21 cellular contexts compared by ENCODE assay signal in genomic region chr4:81255524-81255923, GRCh38. TPM values are rescaled to one million over a fixed set of nuclear protein-coding genes. Genes with fewer than 3 reads are reported as not detected.
DNase-seq lines count a peak whose midpoint lies in the region; ATAC-seq and TF ChIP-seq lines count a peak whose summit lies in the region.
"Had no signal": no experiment of that assay in that cellular context is flagged by ENCODE, and none has a peak within 500 bp of the region (broad histone marks: within the 10 kb centered on the region; RNA-seq: fewer than 3 reads in every experiment).

No MANE protein-coding gene starts in this region.

- no peak for ATAC-seq in HG03378 (IDR thresholded peaks at IDR 0.05; ENCODE audit: unreplicated experiment)
- ATAC-seq in GM21723 (IDR thresholded peaks at IDR 0.05; ENCODE audit: unreplicated experiment) = no peak
- ATAC-seq: activated CD8-positive, alpha-beta T cell treated with anti-CD3 and anti-CD28 coated beads, Interleukin-2, amount 10 ng/mL, durations not matched to agents 7 days and 5 days; esophagus mucosa; natural killer cell treated with Interleukin-12 subunit alpha and Interleukin-12 subunit beta and Interleukin-15 and Interleukin-18, amount 100 ng/mL, for 72 hours; Panc1 had no signal

- no peak overlapping the region for H2BK5ac ChIP-seq in mesenchymal stem cell (ENCODE audit: low read depth, low read length, poor library complexity, severe bottlenecking)

- peaks cover 7% of the 10 kb centered on the region for H3K9me3 Mint-ChIP-seq in chondrocyte (ENCODE audit: low read depth)

- H3K4me3 Mint-ChIP-seq in chondrocyte (ENCODE audit: unreplicated experiment) = no peak overlapping the region
- H3K4me3 Mint-ChIP-seq: activated CD8-positive, alpha-beta T cell treated with anti-CD3 and anti-CD28 coated beads, Interleukin-2, amount 10 ng/mL, durations not matched to agents 7 days and 5 days; CD14-positive monocyte; dendritic cell treated with granulocyte-macrophage colony-stimulating factor and Interleukin-4, amounts not matched to agents 40 ng/mL and 50 ng/mL, for 4 days; natural killer cell treated with Interleukin-12 subunit alpha and Interleukin-12 subunit beta and Interleukin-15 and Interleukin-18, amount 100 ng/mL, for 72 hours had no signal

- DNase-seq in AG10803 (ENCODE audit: low read depth) (peak; percentile 82), LHCN-M2 (ENCODE audit: low read depth) (peak; percentile 79), chondrocyte (ENCODE audit: low spot score) (no peak), mesenchymal stem cell (peak; percentile 1), testis (no peak)
- no peak for DNase-seq in effector CD4-positive, alpha-beta T cell
- DNase-seq: activated CD8-positive, alpha-beta T cell treated with anti-CD3 and anti-CD28 coated beads, Interleukin-2, amount 10 ng/mL, durations not matched to agents 7 days and 5 days; DMS79; MM.1S; NCI-H187 treated with DMSO at 0.1 percent for 48 hours; NCI-H526 treated with DMSO at 0.1 percent for 48 hours; stimulated activated CD4-positive, alpha-beta T cell treated with anti-CD3 and anti-CD28 coated beads, Interleukin-1b, Interleukin-23, amount 100 ng/mL, for 48 hours had no signal

- H3K4me3 ChIP-seq in AG10803 (ENCODE audit: low read length) (no peak overlapping the region), mesenchymal stem cell (ENCODE audit: insufficient read depth in 1 of 2, low read depth in 1 of 2, low read length in 2 of 2) (no peak overlapping the region), testis (no peak overlapping the region)

- peaks cover 23% of the 10 kb centered on the region for H3K4me1 Mint-ChIP-seq in chondrocyte (ENCODE audit: low read depth)
- H3K4me1 Mint-ChIP-seq: CD14-positive monocyte had no signal

- H3K4ac ChIP-seq in mesenchymal stem cell (ENCODE audit: low read depth in 1 of 2, low read length in 2 of 2) = no peak overlapping the region

- no peak overlapping the region for H3K18ac ChIP-seq in mesenchymal stem cell (ENCODE audit: low read depth in 1 of 2, low read length in 2 of 2)

- TF ChIP-seq CTCF in AG10803 (conservative IDR thresholded peaks at IDR 0.05; ENCODE audit: low read length) = no peak
- TF ChIP-seq CTCF in chondrocyte (IDR thresholded peaks at IDR 0.05) = no peak
- TF ChIP-seq CTCF in testis (IDR thresholded peaks at IDR 0.05) = no peak

- no peaks in the 10 kb centered on the region for H3K9me3 ChIP-seq in mesenchymal stem cell (ENCODE audit: control insufficient read depth, low read length)
- H3K9me3 ChIP-seq in testis = no peaks in the 10 kb centered on the region

- no peak overlapping the region for H2BK12ac ChIP-seq in mesenchymal stem cell (ENCODE audit: low read length in 2 of 2)

- H3K14ac ChIP-seq in mesenchymal stem cell (ENCODE audit: low read length in 2 of 2) = no peak overlapping the region

- no CpG with 5 or more reads among the region's 1 CpG for WGBS in mesenchymal stem cell
- 81 to 98% methylated on average over 1 of the region's 1 CpG for WGBS in testis, 2 donors

- H3K27ac ChIP-seq in mesenchymal stem cell (ENCODE audit: low read length, poor library complexity, severe bottlenecking) = no peak overlapping the region
- H3K27ac ChIP-seq in testis = no peak overlapping the region

- H3K27me3 ChIP-seq in mesenchymal stem cell (ENCODE audit: control insufficient read depth in 1 of 2, insufficient read depth in 1 of 2, low read length in 2 of 2) (no peaks in the 10 kb centered on the region), testis (no peaks in the 10 kb centered on the region)

- H2AK5ac ChIP-seq in mesenchymal stem cell (ENCODE audit: low read length, severe bottlenecking) = no peak overlapping the region

- no peak overlapping the region for H3K23ac ChIP-seq in mesenchymal stem cell (ENCODE audit: low read length in 2 of 2)

- no peak for TF ChIP-seq POLR2A in testis (IDR thresholded peaks at IDR 0.05)

- H3K36me3 ChIP-seq in mesenchymal stem cell (ENCODE audit: control insufficient read depth in 1 of 2, insufficient read depth in 2 of 2, low read depth in 1 of 2, low read length in 2 of 2) = no peaks in the 10 kb centered on the region
- no peaks in the 10 kb centered on the region for H3K36me3 ChIP-seq in testis (ENCODE audit: low read depth, missing control alignments)

- no peaks in the 10 kb centered on the region for H3K79me1 ChIP-seq in mesenchymal stem cell (replicated peaks; ENCODE audit: low read length, poor library complexity, severe bottlenecking)

- H2AFZ ChIP-seq in mesenchymal stem cell (ENCODE audit: low read depth, low read length) = no peak overlapping the region

- H3K4me1 ChIP-seq in mesenchymal stem cell (ENCODE audit: control insufficient read depth, insufficient read depth, low read depth, low read length) = peaks cover 4% of the 10 kb centered on the region
- H3K4me1 ChIP-seq in testis = no peaks in the 10 kb centered on the region

- H3K27ac Mint-ChIP-seq in chondrocyte (ENCODE audit: unreplicated experiment) = peak overlapping the region; percentile 2
- H3K27ac Mint-ChIP-seq: activated CD8-positive, alpha-beta T cell treated with anti-CD3 and anti-CD28 coated beads, Interleukin-2, amount 10 ng/mL, durations not matched to agents 7 days and 5 days; CD14-positive monocyte; dendritic cell treated with granulocyte-macrophage colony-stimulating factor and Interleukin-4, amounts not matched to agents 40 ng/mL and 50 ng/mL, for 4 days; natural killer cell treated with Interleukin-12 subunit alpha and Interleukin-12 subunit beta and Interleukin-15 and Interleukin-18, amount 100 ng/mL, for 72 hours had no signal

- peaks cover 3% of the 10 kb centered on the region for H3K27me3 Mint-ChIP-seq in chondrocyte (ENCODE audit: low read depth)
- H3K27me3 Mint-ChIP-seq: dendritic cell treated with granulocyte-macrophage colony-stimulating factor and Interleukin-4, amounts not matched to agents 40 ng/mL and 50 ng/mL, for 4 days had no signal

- no peak overlapping the region for H3K4me2 ChIP-seq in mesenchymal stem cell (ENCODE audit: low read length, poor library complexity, severe bottlenecking)

- intact Hi-C loops in testis (cut with DNase I; ENCODE audit: low total_unique reads) = no loop called here

- H4K91ac ChIP-seq in mesenchymal stem cell (ENCODE audit: low read length) = no peak overlapping the region

- H4K8ac ChIP-seq in mesenchymal stem cell (ENCODE audit: low read length) = no peak overlapping the region

- no peak overlapping the region for H2BK15ac ChIP-seq in mesenchymal stem cell (ENCODE audit: low read depth, poor library complexity, severe bottlenecking)

- no peak overlapping the region for H3K9ac ChIP-seq in mesenchymal stem cell (ENCODE audit: low read length)

- no peaks in the 10 kb centered on the region for H3K36me3 Mint-ChIP-seq in chondrocyte (ENCODE audit: low read depth)
- H3K36me3 Mint-ChIP-seq: CD14-positive monocyte; natural killer cell treated with Interleukin-12 subunit alpha and Interleukin-12 subunit beta and Interleukin-15 and Interleukin-18, amount 100 ng/mL, for 72 hours had no signal

- no peak overlapping the region for H2BK120ac ChIP-seq in mesenchymal stem cell (ENCODE audit: low read depth, low read length)

RNA-seq across cellular contexts. Expression of gene PRKG2, which starts 40.5 kb away (rescaled TPM):
- total RNA-seq in LHCN-M2 (2014; rRNA removed) (0.06 TPM in 2 replicates), chondrocyte (not detected in 3 replicates), testis (1 to 10 TPM; 1.7 to 2.4 TPM)
- 0.01 TPM for polyA plus RNA-seq in LHCN-M2 (2012)
- polyA plus RNA-seq in mesenchymal stem cell (2013, experiment 1 of 2) = 0.26 TPM
- polyA plus RNA-seq in mesenchymal stem cell (2013, experiment 2 of 2) = 0.18 TPM
- 1.3 TPM for polyA plus RNA-seq in testis (ENCODE audit: insufficient read depth, low read depth, low replicate concordance)
- total RNA-seq: lung microvascular endothelial cell, pulmonary artery endothelial cell had no signal

Comparison
In these comparisons a context has a peak if more than half of its experiments do, and no peak if none do; other contexts are left out.
1. DNase-seq: peak in AG10803 (single experiment), LHCN-M2 (single experiment) and mesenchymal stem cell (single experiment); none in chondrocyte (single experiment), effector CD4-positive, alpha-beta T cell (single experiment) and testis (single experiment).